Comparison of ENCODE assay signal across 15 cellular contexts in genomic region chr5:64637144-64637543, GRCh38. TPM values are rescaled to one million over a fixed set of nuclear protein-coding genes. Genes with fewer than 3 reads are reported as not detected.
A peak's percentile ranks its signal among the peaks of the same experiment; 100 is the strongest.
DNase-seq lines count a peak whose midpoint lies in the region; ATAC-seq and TF ChIP-seq lines count a peak whose summit lies in the region.
"Had no signal": no experiment of that assay in that cellular context is flagged by ENCODE, and none has a peak within 500 bp of the region (broad histone marks: within the 10 kb centered on the region; RNA-seq: fewer than 3 reads in every experiment).

No MANE protein-coding gene starts in this region.

- H3K36me3 ChIP-seq in tibial artery = no peaks in the 10 kb centered on the region

- no peak overlapping the region for H3K4me3 Mint-ChIP-seq in WTC11
- H3K4me3 Mint-ChIP-seq in stimulated activated naive B cell treated with anti-CD40 and anti-IgM and Interleukin-4, amounts not matched to agents 10 μg/mL and 1 μg/mL and 100 μg/mL, for 72 hours = peak overlapping the region in 1 of 2 donors; percentile 22
- H3K4me3 Mint-ChIP-seq: type B pancreatic cell had no signal

- H3K27me3 ChIP-seq in tibial artery = peaks cover 0 to 3% of the 10 kb centered on the region in 2 donors
- H3K27me3 ChIP-seq: hepatocyte had no signal

- 0 out of 2 replicates have a peak, but pooled peaks have one; percentile 10 for ATAC-seq in WTC11
- ATAC-seq in stimulated activated naive B cell treated with anti-CD40 and anti-IgM and Interleukin-4, amounts not matched to agents 10 μg/mL and 1 μg/mL and 100 μg/mL, for 72 hours (replicated peaks) = peak; percentile 25

- no peaks in the 10 kb centered on the region for H3K9me3 ChIP-seq in tibial artery

- TF ChIP-seq CTCF in WTC11 (IDR thresholded peaks at IDR 0.05) (no peak), tibial artery (IDR thresholded peaks at IDR 0.05) (no peak)

- H3K4me1 Mint-ChIP-seq in WTC11 = peaks cover 15% of the 10 kb centered on the region
- peaks cover 4 to 5% of the 10 kb centered on the region in 2 donors for H3K4me1 Mint-ChIP-seq in stimulated activated naive B cell treated with anti-CD40 and anti-IgM and Interleukin-4, amounts not matched to agents 10 μg/mL and 1 μg/mL and 100 μg/mL, for 72 hours

- H3K27me3 Mint-ChIP-seq in WTC11 (ENCODE audit: low read depth) = peaks cover 2% of the 10 kb centered on the region; the same call in 1 of the 2 replicates
- H3K27me3 Mint-ChIP-seq in stimulated activated naive B cell treated with anti-CD40 and anti-IgM and Interleukin-4, amounts not matched to agents 10 μg/mL and 1 μg/mL and 100 μg/mL, for 72 hours = peaks cover 24 to 27% of the 10 kb centered on the region in 2 donors

- POLR2A ChIA-PET in WTC11 (lab: Charles Lee) = no interaction called here

- H3K9me3 Mint-ChIP-seq in WTC11 = no peaks in the 10 kb centered on the region
- no peaks in the 10 kb centered on the region for H3K9me3 Mint-ChIP-seq in stimulated activated naive B cell treated with anti-CD40 and anti-IgM and Interleukin-4, amounts not matched to agents 10 μg/mL and 1 μg/mL and 100 μg/mL, for 72 hours
- H3K9me3 Mint-ChIP-seq: type B pancreatic cell had no signal

- H3K36me3 Mint-ChIP-seq in WTC11 = no peaks in the 10 kb centered on the region
- no peaks in the 10 kb centered on the region for H3K36me3 Mint-ChIP-seq in stimulated activated naive B cell treated with anti-CD40 and anti-IgM and Interleukin-4, amounts not matched to agents 10 μg/mL and 1 μg/mL and 100 μg/mL, for 72 hours
- H3K36me3 Mint-ChIP-seq: type B pancreatic cell had no signal

- H3K4me1 ChIP-seq in tibial artery = no peaks in the 10 kb centered on the region

- no peak overlapping the region for H3K27ac ChIP-seq in tibial artery
- H3K27ac ChIP-seq: hepatocyte had no signal

- CTCF ChIA-PET in WTC11 (lab: Charles Lee) = interaction anchor here (0.6 to 1.4 kb wide), 8 partner anchors 43 to 846 kb away, joined by 3 to 4 read pairs (median 3); no protein-coding TSS in a partner anchor

- DNase-seq in activated CD8-positive, alpha-beta memory T cell treated with anti-CD3 and anti-CD28 coated beads, Interleukin-2, amount 50 U/mL, for 48 hours = peak; percentile 52
- no peak for DNase-seq in activated CD8-positive, alpha-beta memory T cell treated with anti-CD3 and anti-CD28 coated beads, Interleukin-2, amount 50 U/mL, for 4 hours
- peak; percentile 32 for DNase-seq in LHCN-M2 (ENCODE audit: low read depth)
- no peak for DNase-seq in WTC11 (ENCODE audit: low spot score)
- DNase-seq in stimulated activated naive B cell treated with anti-CD40 and anti-IgM and Interleukin-4, amounts not matched to agents 10 μg/mL and 1 μg/mL and 100 μg/mL, for 72 hours = no peak
- no peak for DNase-seq in stimulated activated CD4-positive, alpha-beta T cell treated with anti-CD3 and anti-CD28 coated beads, Interleukin-4, amount 100 ng/mL, for 4 hours
- no peak for DNase-seq in tibial artery
- no peak for DNase-seq in NCI-H82 (lab: John Stamatoyannopoulos, UW)
- DNase-seq: ACHN; activated naive CD4-positive, alpha-beta T cell had no signal

- H3K27ac Mint-ChIP-seq in WTC11 = no peak overlapping the region; the same call in 1 of the 2 replicates
- peak overlapping the region; percentile 48 for H3K27ac Mint-ChIP-seq in stimulated activated naive B cell treated with anti-CD40 and anti-IgM and Interleukin-4, amounts not matched to agents 10 μg/mL and 1 μg/mL and 100 μg/mL, for 72 hours
- H3K27ac Mint-ChIP-seq: type B pancreatic cell had no signal

- H3K4me3 ChIP-seq in tibial artery = no peak overlapping the region
- H3K4me3 ChIP-seq: hepatocyte had no signal

- intact Hi-C loops in tibial artery (cut with DNase I; ENCODE audit: low total_unique reads) = loop anchor here (5.0 kb wide), 1 partner anchor 145 kb away; no protein-coding TSS in a partner anchor

TF ChIP-seq in WTC11, 78 proteins besides CTCF, POLR2A, EP300 and RAD21 (continues in another document):
- TF ChIP-seq ZNF232 (CRISPR knock-in tag; IDR thresholded peaks at IDR 0.05) (no peak), ESRRA (CRISPR knock-in tag; IDR thresholded peaks at IDR 0.05; ENCODE audit: borderline replicate concordance) (no peak), ZNF281 (CRISPR knock-in tag; IDR thresholded peaks at IDR 0.05) (no peak), ATF6 (CRISPR knock-in tag; IDR thresholded peaks at IDR 0.05) (no peak), JAZF1 (CRISPR knock-in tag; IDR thresholded peaks at IDR 0.05) (no peak), TP53 (CRISPR knock-in tag; IDR thresholded peaks at IDR 0.05) (no peak), SMAD4 (CRISPR knock-in tag; IDR thresholded peaks at IDR 0.05) (no peak), ELF4 (CRISPR knock-in tag; IDR thresholded peaks at IDR 0.05; ENCODE audit: low read depth) (no peak), ZMAT4 (CRISPR knock-in tag; IDR thresholded peaks at IDR 0.05) (no peak), AR (CRISPR knock-in tag; IDR thresholded peaks at IDR 0.05) (no peak), KAT7 (CRISPR knock-in tag; IDR thresholded peaks at IDR 0.05; ENCODE audit: borderline replicate concordance) (no peak), E2F4 (CRISPR knock-in tag; IDR thresholded peaks at IDR 0.05; ENCODE audit: borderline replicate concordance, low read depth) (no peak), PRRX2 (CRISPR knock-in tag; IDR thresholded peaks at IDR 0.05) (no peak)

RNA-seq across cellular contexts. Expression of gene SHISAL2B, which starts 53.2 kb away (rescaled TPM):
- total RNA-seq in LHCN-M2 (2014; rRNA removed) (not detected in 2 replicates), WTC11 (2021) (11.1 to 15.2 TPM (median 14.8 TPM) in 3 replicates)
- polyA plus RNA-seq in LHCN-M2 (2012) = not detected
- total RNA-seq: cardiac septum, endothelial cell of umbilical vein, hepatocyte, lower leg skin had no signal
- polyA plus RNA-seq: endothelial cell of umbilical vein had no signal

Comparison
In these comparisons a context has a peak if more than half of its experiments do, and no peak if none do; other contexts are left out.
1. DNase-seq: peak in activated CD8-positive, alpha-beta memory T cell treated with anti-CD3 and anti-CD28 coated beads, Interleukin-2, amount 50 U/mL, for 48 hours (single experiment) and LHCN-M2 (single experiment); none in activated CD8-positive, alpha-beta memory T cell treated with anti-CD3 and anti-CD28 coated beads, Interleukin-2, amount 50 U/mL, for 4 hours (single experiment), WTC11 (single experiment), stimulated activated naive B cell treated with anti-CD40 and anti-IgM and Interleukin-4, amounts not matched to agents 10 μg/mL and 1 μg/mL and 100 μg/mL, for 72 hours (single experiment), stimulated activated CD4-positive, alpha-beta T cell treated with anti-CD3 and anti-CD28 coated beads, Interleukin-4, amount 100 ng/mL, for 4 hours (0 of 2), tibial artery (0 of 2) and NCI-H82 (single experiment).
2. RNA of gene SHISAL2B, which starts 53.2 kb away (total RNA-seq): 11.1 to 15.2 TPM in WTC11; not detected in LHCN-M2; every median in the first group is over 10 times any median in the second.